ENCODE assay signal across 9 cellular contexts in genomic region chr6:119442776-119443184, GRCh38.
DNase-seq lines count a peak whose midpoint lies in the region; ATAC-seq and TF ChIP-seq lines count a peak whose summit lies in the region.
"Had no signal": no experiment of that assay in that cellular context is flagged by ENCODE, and none has a peak within 500 bp of the region (broad histone marks: within the 10 kb centered on the region; RNA-seq: fewer than 3 reads in every experiment).

No MANE protein-coding gene starts in this region.

- H3K9ac ChIP-seq in OCI-LY1 (ENCODE audit: low read length): no peak overlapping the region

- H3K4me3 ChIP-seq in OCI-LY1 (ENCODE audit: low read depth, low read length, poor library complexity, severe bottlenecking) (no peak overlapping the region), gastrocnemius medialis (no peak overlapping the region)
- H3K4me3 ChIP-seq: lung had no signal

- ATAC-seq in HG02763 (IDR thresholded peaks at IDR 0.05; ENCODE audit: unreplicated experiment): peak; percentile 66
- peak; percentile 54 to 56 for ATAC-seq in gastrocnemius medialis
- no peak for ATAC-seq in GM19351 (IDR thresholded peaks at IDR 0.05; ENCODE audit: unreplicated experiment)

- H3F3A ChIP-seq in OCI-LY1 (ENCODE audit: insufficient read depth, low read length): no peaks in the 10 kb centered on the region

- no peak overlapping the region; the same call in 1 of the 2 replicates for H3K4me2 ChIP-seq in OCI-LY1 (ENCODE audit: low read length)

- H3K4me1 ChIP-seq in OCI-LY1 (ENCODE audit: insufficient read depth, low read length, severe bottlenecking) (peaks cover 21% of the 10 kb centered on the region), gastrocnemius medialis (no peaks in the 10 kb centered on the region)

- H3K9me3 ChIP-seq in OCI-LY1 (ENCODE audit: low read length): no peaks in the 10 kb centered on the region
- H3K9me3 ChIP-seq in gastrocnemius medialis: no peaks in the 10 kb centered on the region

- peak; percentile 0 to 4 for DNase-seq in NCI-H2081 (lab: John Stamatoyannopoulos, UW)
- DNase-seq in NCI-H2081 treated with DMSO at 0.1 percent for 48 hours (lab: John Stamatoyannopoulos, UW): no peak
- DNase-seq in gastrocnemius medialis: peak; percentile 16 to 45
- no peak for DNase-seq in GM13976 (ENCODE audit: low spot score)
- no peak for DNase-seq in HUDEP-2 (lab: John Stamatoyannopoulos, UW; ENCODE audit: unreplicated experiment in 76 of 76)

- H3K27ac ChIP-seq in OCI-LY1 (ENCODE audit: low read depth, low read length, poor library complexity, severe bottlenecking) (peak overlapping the region; percentile 79), gastrocnemius medialis (no peak overlapping the region)

- TF ChIP-seq CTCF in OCI-LY1 (IDR thresholded peaks at IDR 0.05; ENCODE audit: low read length) (no peak), gastrocnemius medialis (IDR thresholded peaks at IDR 0.05 in 4 of 5, conservative IDR thresholded peaks at IDR 0.05 in 1 of 5) (no peak), GM13976 (IDR thresholded peaks at IDR 0.05; ENCODE audit: borderline replicate concordance, control extremely low read depth, extremely low read depth, insufficient read depth, missing control alignments) (no peak)

- no peaks in the 10 kb centered on the region for H3K9me2 ChIP-seq in OCI-LY1 (ENCODE audit: low read depth, low read length)

- H3K36me3 ChIP-seq in OCI-LY1 (ENCODE audit: insufficient read depth, low read length) (no peaks in the 10 kb centered on the region), gastrocnemius medialis (no peaks in the 10 kb centered on the region)

- no peaks in the 10 kb centered on the region for H3K27me3 ChIP-seq in OCI-LY1 (ENCODE audit: insufficient read depth, low read length)
- no peaks in the 10 kb centered on the region for H3K27me3 ChIP-seq in gastrocnemius medialis

- in situ Hi-C loops in gastrocnemius medialis (cut with MboI; ENCODE audit: low sequenced_read_pairs in 4 of 4): no loop called here
- in situ Hi-C loops in GM13976 (cut with MboI; ENCODE audit: low sequenced_read_pairs, unreplicated experiment): no loop called here

- H4K20me1 ChIP-seq in OCI-LY1 (ENCODE audit: insufficient read depth, low read length): no peaks in the 10 kb centered on the region

- H2AFZ ChIP-seq in OCI-LY1 (ENCODE audit: low read length): no peak overlapping the region

- TF ChIP-seq POLR2A in gastrocnemius medialis (IDR thresholded peaks at IDR 0.05): no peak

- no peaks in the 10 kb centered on the region for H3K79me2 ChIP-seq in OCI-LY1 (ENCODE audit: insufficient read depth, low read length)

- intact Hi-C loops in gastrocnemius medialis (cut with DNase I; ENCODE audit: low total_unique reads): no loop called here

Comparison
In these comparisons a context has a peak if more than half of its experiments do, and no peak if none do; other contexts are left out.
1. DNase-seq: peak in NCI-H2081 (2 of 2) and gastrocnemius medialis (2 of 2); none in NCI-H2081 treated with DMSO at 0.1 percent for 48 hours (single experiment), GM13976 (single experiment) and HUDEP-2 (0 of 76).